Comparison of ENCODE assay signal across 19 cellular contexts in the genomic region with DNA sequence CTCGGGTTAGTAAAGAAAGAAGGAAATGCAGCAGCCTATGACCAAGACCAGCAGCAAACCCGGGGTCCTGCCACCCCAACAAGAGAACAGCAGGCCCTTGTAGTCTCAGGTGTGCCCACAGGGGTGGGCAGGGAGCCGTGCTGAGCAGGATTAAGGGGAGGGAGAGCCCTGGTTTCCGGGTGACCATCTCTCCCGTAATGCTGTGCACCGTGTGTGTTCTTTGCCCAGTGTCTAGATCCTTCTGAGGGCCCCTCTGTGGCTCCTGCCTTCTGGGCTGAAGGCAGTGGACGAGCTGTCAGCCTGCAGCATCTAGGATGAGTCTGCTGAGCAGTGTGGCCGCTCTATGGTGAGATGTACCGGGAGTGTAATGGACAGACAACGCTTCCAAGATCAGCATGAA. TPM values are rescaled to one million over a fixed set of nuclear protein-coding genes. Genes with fewer than 3 reads are reported as not detected.
A peak's percentile ranks its signal among the peaks of the same experiment; 100 is the strongest.
DNase-seq lines count a peak whose midpoint lies in the region; ATAC-seq and TF ChIP-seq lines count a peak whose summit lies in the region.
"Had no signal": no experiment of that assay in that cellular context is flagged by ENCODE, and none has a peak within 500 bp of the region (broad histone marks: within the 10 kb centered on the region; RNA-seq: fewer than 3 reads in every experiment).

No MANE protein-coding gene starts in this region.

- DNase-seq in Caco-2 (no peak), neural progenitor cell (ENCODE audit: low spot score) (no peak), ureter (ENCODE audit: low spot score) (peak; percentile 19), NAMALWA (ENCODE audit: low spot score) (no peak)
- DNase-seq in natural killer cell treated with Interleukin-12 subunit alpha and Interleukin-12 subunit beta and Interleukin-15 and Interleukin-18, amount 100 ng/mL, for 72 hours (ENCODE audit: low spot score) = no peak
- no peak for DNase-seq in activated CD8-positive, alpha-beta memory T cell treated with anti-CD3 and anti-CD28 coated beads, Interleukin-2, amount 50 U/mL, for 4 hours
- DNase-seq: C1 segment of cervical spinal cord, DMS79, GF-D8, NCI-H187, NCI-H2081 treated with DMSO at 0.1 percent for 48 hours, NCI-H2171 had no signal

- no peaks in the 10 kb centered on the region for H3K27me3 Mint-ChIP-seq in Caco-2 (ENCODE audit: insufficient read depth, unreplicated experiment)
- peaks cover 7% of the 10 kb centered on the region for H3K27me3 Mint-ChIP-seq in neural progenitor cell (ENCODE audit: insufficient read depth, low read depth)
- H3K27me3 Mint-ChIP-seq in natural killer cell treated with Interleukin-12 subunit alpha and Interleukin-12 subunit beta and Interleukin-15 and Interleukin-18, amount 100 ng/mL, for 72 hours = peaks cover 5 to 8% of the 10 kb centered on the region in 2 donors

- BruUV-seq in Caco-2 (replicated peaks; lab: Mats Ljungman, UMichigan) = no TSS peak

- H3F3A ChIP-seq in Loucy (ENCODE audit: low read depth) = no peaks in the 10 kb centered on the region
- peaks cover 23% of the 10 kb centered on the region for H3F3A ChIP-seq in neural progenitor cell (ENCODE audit: low read depth)

- no peak for ATAC-seq in natural killer cell treated with Interleukin-12 subunit alpha and Interleukin-12 subunit beta and Interleukin-15 and Interleukin-18, amount 100 ng/mL, for 72 hours

- H3K9me3 Mint-ChIP-seq in Caco-2 (ENCODE audit: unreplicated experiment) = no peaks in the 10 kb centered on the region
- peaks cover 2% of the 10 kb centered on the region for H3K9me3 Mint-ChIP-seq in neural progenitor cell
- H3K9me3 Mint-ChIP-seq in natural killer cell treated with Interleukin-12 subunit alpha and Interleukin-12 subunit beta and Interleukin-15 and Interleukin-18, amount 100 ng/mL, for 72 hours = no peaks in the 10 kb centered on the region
- H3K9me3 Mint-ChIP-seq: IgD-negative memory B cell had no signal

- peaks cover 28% of the 10 kb centered on the region for H3K4me1 ChIP-seq in Caco-2
- H3K4me1 ChIP-seq in Loucy (ENCODE audit: insufficient read depth, low read length, poor library complexity, severe bottlenecking) = peaks cover 21% of the 10 kb centered on the region
- H3K4me1 ChIP-seq in neural progenitor cell = peaks cover 57% of the 10 kb centered on the region
- H3K4me1 ChIP-seq: Peyer's patch had no signal

- no peaks in the 10 kb centered on the region for H3K9me3 ChIP-seq in Caco-2
- H3K9me3 ChIP-seq in Loucy (ENCODE audit: insufficient read depth, low read depth, low read length) = no peaks in the 10 kb centered on the region
- no peaks in the 10 kb centered on the region for H3K9me3 ChIP-seq in neural progenitor cell (ENCODE audit: low read depth)
- H3K9me3 ChIP-seq: A549, Peyer's patch had no signal

- no peaks in the 10 kb centered on the region for H3K27me3 ChIP-seq in Caco-2 (replicated peaks; ENCODE audit: control insufficient read depth, insufficient read depth, low read length)
- no peaks in the 10 kb centered on the region for H3K27me3 ChIP-seq in Loucy (ENCODE audit: insufficient read depth, low read length, poor library complexity, severe bottlenecking)
- H3K27me3 ChIP-seq in neural progenitor cell = no peaks in the 10 kb centered on the region
- H3K27me3 ChIP-seq: Peyer's patch had no signal

- H3K4me2 ChIP-seq in Loucy (ENCODE audit: low read depth, low read length, poor library complexity, severe bottlenecking) = no peak overlapping the region
- no peak overlapping the region for H3K4me2 ChIP-seq in neural progenitor cell
- H3K4me2 ChIP-seq: A549 had no signal

- POLR2A ChIA-PET in Caco-2 (lab: Charles Lee) = interaction anchor here (0.5 kb wide), 1 partner anchor 19 kb away, joined by 6 read pairs; no protein-coding TSS in a partner anchor

- no peak overlapping the region for H3K4me3 ChIP-seq in Caco-2 (ENCODE audit: low read depth, low read length)
- no peak overlapping the region for H3K4me3 ChIP-seq in Loucy (ENCODE audit: low read length, poor library complexity, severe bottlenecking)
- no peak overlapping the region for H3K4me3 ChIP-seq in neural progenitor cell
- H3K4me3 ChIP-seq: A549, GM23248, Peyer's patch had no signal

- no peak overlapping the region for H2AFZ ChIP-seq in Loucy (ENCODE audit: low read length)
- no peak overlapping the region for H2AFZ ChIP-seq in neural progenitor cell (replicated peaks)
- H2AFZ ChIP-seq: GM23248 had no signal

- H3K4me1 Mint-ChIP-seq in Caco-2 (ENCODE audit: low read depth, unreplicated experiment) (peaks cover 58% of the 10 kb centered on the region), neural progenitor cell (peaks cover 77% of the 10 kb centered on the region)
- H3K4me1 Mint-ChIP-seq in natural killer cell treated with Interleukin-12 subunit alpha and Interleukin-12 subunit beta and Interleukin-15 and Interleukin-18, amount 100 ng/mL, for 72 hours (ENCODE audit: low read depth in 2 of 2) = no peaks in the 10 kb centered on the region
- H3K4me1 Mint-ChIP-seq: IgD-negative memory B cell had no signal

- H3K9ac ChIP-seq in Loucy (ENCODE audit: low read depth, low read length, poor library complexity, severe bottlenecking) = peak overlapping the region; percentile 28
- H3K9ac ChIP-seq in neural progenitor cell = no peak overlapping the region
- H3K9ac ChIP-seq: GM23248, KMS-11 had no signal

- CTCF ChIA-PET in Caco-2 (lab: Charles Lee) = interaction anchor here (0.9 kb wide), 1 partner anchor 109 kb away, joined by 4 read pairs; no protein-coding TSS in a partner anchor

- H3K36me3 Mint-ChIP-seq in Caco-2 (ENCODE audit: insufficient read depth, unreplicated experiment) = no peaks in the 10 kb centered on the region
- H3K36me3 Mint-ChIP-seq in neural progenitor cell = peaks cover 8% of the 10 kb centered on the region
- no peaks in the 10 kb centered on the region for H3K36me3 Mint-ChIP-seq in natural killer cell treated with Interleukin-12 subunit alpha and Interleukin-12 subunit beta and Interleukin-15 and Interleukin-18, amount 100 ng/mL, for 72 hours
- H3K36me3 Mint-ChIP-seq: IgD-negative memory B cell had no signal

- H3K9me2 ChIP-seq in Loucy (replicated peaks; ENCODE audit: low read depth, low read length) = no peaks in the 10 kb centered on the region

- H4K20me1 ChIP-seq in Loucy (ENCODE audit: insufficient read depth, low read length, poor library complexity, severe bottlenecking) = no peaks in the 10 kb centered on the region
- no peaks in the 10 kb centered on the region for H4K20me1 ChIP-seq in neural progenitor cell (ENCODE audit: low read depth)

- no peak overlapping the region for H3K4me3 Mint-ChIP-seq in Caco-2 (ENCODE audit: unreplicated experiment)
- no peak overlapping the region for H3K4me3 Mint-ChIP-seq in neural progenitor cell
- H3K4me3 Mint-ChIP-seq in natural killer cell treated with Interleukin-12 subunit alpha and Interleukin-12 subunit beta and Interleukin-15 and Interleukin-18, amount 100 ng/mL, for 72 hours = no peak overlapping the region
- H3K4me3 Mint-ChIP-seq: CD4-positive, alpha-beta memory T cell had no signal

- H3K36me3 ChIP-seq in Caco-2 (ENCODE audit: control insufficient read depth, insufficient read depth, low read length) (no peaks in the 10 kb centered on the region), Loucy (ENCODE audit: insufficient read depth, low read length) (no peaks in the 10 kb centered on the region), neural progenitor cell (no peaks in the 10 kb centered on the region)
- H3K36me3 ChIP-seq: Peyer's patch had no signal

- H3K27ac Mint-ChIP-seq in Caco-2 (ENCODE audit: unreplicated experiment) (peak overlapping the region; percentile 4), neural progenitor cell (peak overlapping the region; percentile 38)
- no peak overlapping the region for H3K27ac Mint-ChIP-seq in natural killer cell treated with Interleukin-12 subunit alpha and Interleukin-12 subunit beta and Interleukin-15 and Interleukin-18, amount 100 ng/mL, for 72 hours
- H3K27ac Mint-ChIP-seq: IgD-negative memory B cell had no signal

- intact Hi-C loops in Caco-2 (cut with micrococcal nuclease; ENCODE audit: unreplicated experiment) = no loop called here

- H3K79me2 ChIP-seq in Loucy (ENCODE audit: insufficient read depth, low read length) (no peaks in the 10 kb centered on the region), neural progenitor cell (ENCODE audit: low read depth) (no peaks in the 10 kb centered on the region)

- H3K27ac ChIP-seq in neural progenitor cell = no peak overlapping the region
- H3K27ac ChIP-seq: A549, GM23248, KMS-11, Peyer's patch had no signal

- TF ChIP-seq CTCF in Caco-2 (IDR thresholded peaks at IDR 0.05; ENCODE audit: insufficient read depth in 1 of 2, low read depth in 1 of 2, low read length in 1 of 2, severe bottlenecking in 1 of 2, unreplicated experiment in 1 of 2) (no peak), Loucy (conservative IDR thresholded peaks at IDR 0.05; ENCODE audit: low read length) (no peak), neural progenitor cell (IDR thresholded peaks at IDR 0.05) (no peak)

RNA-seq across cellular contexts. Expression of gene PLEKHG4B, which starts 12.7 kb away (rescaled TPM):
- total RNA-seq in Caco-2 (2022) (15.0 TPM in 2 replicates), neural progenitor cell (ENCODE audit: low replicate concordance) (28.8 and 63.1 TPM in 2 replicates), ureter (9.5 TPM)
- not detected for total RNA-seq in natural killer cell treated with Interleukin-12 subunit alpha and Interleukin-12 subunit beta and Interleukin-15 and Interleukin-18, amount 100 ng/mL, for 72 hours
- total RNA-seq: CD4-positive, alpha-beta memory T cell; GM23248 had no signal

Comparison
In these comparisons a context has a peak if more than half of its experiments do, and no peak if none do; other contexts are left out.
1. H3K27ac Mint-ChIP-seq: peak in Caco-2 (single experiment) and neural progenitor cell (single experiment); none in natural killer cell treated with Interleukin-12 subunit alpha and Interleukin-12 subunit beta and Interleukin-15 and Interleukin-18, amount 100 ng/mL, for 72 hours (0 of 2).
2. RNA of gene PLEKHG4B, which starts 12.7 kb away (total RNA-seq): 28.8 to 63.1 TPM in neural progenitor cell, 15.0 TPM in Caco-2 and 9.5 TPM in ureter (single experiment); not detected in natural killer cell treated with Interleukin-12 subunit alpha and Interleukin-12 subunit beta and Interleukin-15 and Interleukin-18, amount 100 ng/mL, for 72 hours; every median in the first group is over 10 times any median in the second.